9 cellular contexts compared by ENCODE assay signal in genomic region chr10:51224610-51225230, GRCh38.
DNase-seq lines count a peak whose midpoint lies in the region; ATAC-seq and TF ChIP-seq lines count a peak whose summit lies in the region.
"Had no signal": no experiment of that assay in that cellular context is flagged by ENCODE, and none has a peak within 500 bp of the region (broad histone marks: within the 10 kb centered on the region; RNA-seq: fewer than 3 reads in every experiment).

No MANE protein-coding gene starts in this region.

- intact Hi-C loops in PC-9 (cut with micrococcal nuclease; ENCODE audit: unreplicated experiment) = no loop called here

- TF ChIP-seq CTCF in PC-9 (conservative IDR thresholded peaks at IDR 0.05) = no peak
- no peak for TF ChIP-seq CTCF in fibroblast of pulmonary artery (IDR thresholded peaks at IDR 0.05; ENCODE audit: low read length, missing control alignments)
- no peak for TF ChIP-seq CTCF in suprapubic skin (IDR thresholded peaks at IDR 0.05)

- BruUV-seq in PC-9 (replicated peaks; lab: Mats Ljungman, UMichigan) = no TSS peak

- POLR2A ChIA-PET in PC-9 (lab: Charles Lee; ENCODE audit: unreplicated experiment) = no interaction called here

- no peaks in the 10 kb centered on the region for H3K36me3 ChIP-seq in PC-9 (ENCODE audit: low read depth)
- H3K36me3 ChIP-seq in suprapubic skin = no peaks in the 10 kb centered on the region

- no peak overlapping the region for H2AFZ ChIP-seq in PC-9

- no peaks in the 10 kb centered on the region for H3F3A ChIP-seq in PC-9 (ENCODE audit: insufficient read depth, low read depth)

- H3K27me3 ChIP-seq in PC-9 (ENCODE audit: insufficient read depth, low read depth) (no peaks in the 10 kb centered on the region), suprapubic skin (no peaks in the 10 kb centered on the region)

- ATAC-seq in HG03097 (IDR thresholded peaks at IDR 0.05; ENCODE audit: low FRiP score, unreplicated experiment) = no peak

- H3K9me3 ChIP-seq in PC-9 (ENCODE audit: insufficient read depth, low read depth) = no peaks in the 10 kb centered on the region
- H3K9me3 ChIP-seq in suprapubic skin = no peaks in the 10 kb centered on the region

- no peaks in the 10 kb centered on the region for H3K4me1 ChIP-seq in PC-9 (replicated peaks; ENCODE audit: insufficient read depth)
- H3K4me1 ChIP-seq in suprapubic skin = no peaks in the 10 kb centered on the region

- H3K4me2 ChIP-seq in PC-9 = 0 out of 2 replicates have a peak overlapping the region, but pooled peaks have one; percentile 0

- no peaks in the 10 kb centered on the region for H4K20me1 ChIP-seq in PC-9 (ENCODE audit: insufficient read depth)

- CTCF ChIA-PET in PC-9 (lab: Charles Lee) = no interaction called here

- no peak overlapping the region for H3K4me3 ChIP-seq in PC-9
- no peak overlapping the region for H3K4me3 ChIP-seq in fibroblast of pulmonary artery (replicated peaks; ENCODE audit: low read depth, low read length)
- no peak overlapping the region for H3K4me3 ChIP-seq in suprapubic skin

- H3K27ac ChIP-seq in PC-9 (no peak overlapping the region), suprapubic skin (peak overlapping the region; percentile 59)

- H3K79me2 ChIP-seq in PC-9 (ENCODE audit: low read depth) = no peaks in the 10 kb centered on the region

- TF ChIP-seq EP300 in suprapubic skin (IDR thresholded peaks at IDR 0.05) = no peak

- no peak for TF ChIP-seq POLR2A in suprapubic skin (IDR thresholded peaks at IDR 0.05)

- DNase-seq in GM04503 (ENCODE audit: low read depth) (peak; percentile 77), PC-9 (no peak), fibroblast of pulmonary artery (ENCODE audit: low read depth) (peak; percentile 69), suprapubic skin (ENCODE audit: low spot score in 2 of 2) (no peak), GDM1 (lab: John Stamatoyannopoulos, UW) (no peak), GM19240 (ENCODE audit: insufficient read length, low spot score) (no peak)
- DNase-seq: activated CD4-positive, alpha-beta T cell treated with anti-CD3 and anti-CD28 coated beads, Interleukin-2, amount 50 U/mL, for 1 hour; GOT3 had no signal

- no peaks in the 10 kb centered on the region for H3K9me2 ChIP-seq in PC-9 (ENCODE audit: insufficient read depth)

- 63% methylated on average over 7 of the region's 7 CpGs for WGBS in suprapubic skin

Comparison
In these comparisons a context has a peak if more than half of its experiments do, and no peak if none do; other contexts are left out.
1. DNase-seq: peak in GM04503 (single experiment) and fibroblast of pulmonary artery (single experiment); none in PC-9 (0 of 2), suprapubic skin (0 of 2), GDM1 (single experiment) and GM19240 (single experiment).